14 cellular contexts compared by ENCODE assay signal in genomic region chr5:110476164-110476563, GRCh38.
DNase-seq lines count a peak whose midpoint lies in the region; ATAC-seq and TF ChIP-seq lines count a peak whose summit lies in the region.
"Had no signal": no experiment of that assay in that cellular context is flagged by ENCODE, and none has a peak within 500 bp of the region (broad histone marks: within the 10 kb centered on the region; RNA-seq: fewer than 3 reads in every experiment).

No MANE protein-coding gene starts in this region.

- no peaks in the 10 kb centered on the region for H3K9me3 ChIP-seq in Karpas-422 (ENCODE audit: low read length)

- H2AFZ ChIP-seq in GM23338 (no peak overlapping the region), Karpas-422 (ENCODE audit: low read length) (no peak overlapping the region)

- H3K27ac Mint-ChIP-seq in GM23338 = no peak overlapping the region; the same call in 1 of the 2 replicates
- peak overlapping the region; percentile 60; the same call in 1 of the 2 replicates for H3K27ac Mint-ChIP-seq in WTC11
- H3K27ac Mint-ChIP-seq: CD4-positive, alpha-beta memory T cell had no signal

- H3K9me2 ChIP-seq in GM23338 (ENCODE audit: insufficient read depth) = no peaks in the 10 kb centered on the region
- 0 out of 2 replicates have a peak, but pooled peaks cover 4% of the 10 kb centered on the region for H3K9me2 ChIP-seq in Karpas-422 (replicated peaks; ENCODE audit: insufficient read depth, low read length)

- ATAC-seq in GM23338 = peak; percentile 79
- ATAC-seq in WTC11 = peak; percentile 75

- no peak overlapping the region for H3K9ac ChIP-seq in Karpas-422 (ENCODE audit: low read length)

- H3K36me3 ChIP-seq in GM23338 (ENCODE audit: insufficient read depth) (no peaks in the 10 kb centered on the region), H7 (replicated peaks; ENCODE audit: control insufficient read depth, insufficient read depth, low read length) (no peaks in the 10 kb centered on the region), Karpas-422 (ENCODE audit: insufficient read depth, low read length) (no peaks in the 10 kb centered on the region)

- H3K79me2 ChIP-seq in GM23338 (replicated peaks; ENCODE audit: insufficient read depth) (no peaks in the 10 kb centered on the region), Karpas-422 (ENCODE audit: low read length) (no peaks in the 10 kb centered on the region)

- H3K27me3 ChIP-seq in GM23338 (ENCODE audit: insufficient read depth) (no peaks in the 10 kb centered on the region), H7 (ENCODE audit: control insufficient read depth, insufficient read depth, low read length) (no peaks in the 10 kb centered on the region), Karpas-422 (ENCODE audit: low read length) (no peaks in the 10 kb centered on the region)

- H3K4me3 ChIP-seq in GM23338 (no peak overlapping the region), H7 (ENCODE audit: insufficient read depth, low read depth, low read length) (no peak overlapping the region), Karpas-422 (ENCODE audit: low read length) (no peak overlapping the region)

- H3F3A ChIP-seq in GM23338 (replicated peaks; ENCODE audit: low read depth) = no peaks in the 10 kb centered on the region

- POLR2A ChIA-PET in WTC11 (lab: Charles Lee) = no interaction called here

- no peaks in the 10 kb centered on the region for H4K20me1 ChIP-seq in GM23338 (replicated peaks; ENCODE audit: insufficient read depth)
- no peaks in the 10 kb centered on the region for H4K20me1 ChIP-seq in Karpas-422 (ENCODE audit: insufficient read depth, low read depth, low read length)

- peaks cover 2% of the 10 kb centered on the region; the same call in 2 of the 3 replicates for H3K9me3 Mint-ChIP-seq in GM23338
- H3K9me3 Mint-ChIP-seq in WTC11 = peaks cover 20% of the 10 kb centered on the region

- DNase-seq in GM23338 (ENCODE audit: low spot score) = peak; percentile 38
- DNase-seq in H7 = peak; percentile 4
- DNase-seq in WTC11 (ENCODE audit: low spot score) = no peak
- DNase-seq in iPS-NIHi11 (ENCODE audit: low spot score) = peak; percentile 7
- DNase-seq in COLO668 (lab: John Stamatoyannopoulos, UW; ENCODE audit: unreplicated experiment) = no peak
- no peak for DNase-seq in Karpas-422
- DNase-seq: C1 segment of cervical spinal cord; Caco-2; CD4-positive, alpha-beta memory T cell; DMS53; DMS79 treated with DMSO at 0.1 percent for 48 hours; GF-D8; GOT3; HCEC 1CT had no signal

- H3K36me3 Mint-ChIP-seq in GM23338 (ENCODE audit: low read depth) (peaks cover 6% of the 10 kb centered on the region; the same call in 2 of the 3 replicates), WTC11 (peaks cover 7% of the 10 kb centered on the region)
- H3K36me3 Mint-ChIP-seq: CD4-positive, alpha-beta memory T cell had no signal

- H3K4me3 Mint-ChIP-seq in GM23338 (no peak overlapping the region), WTC11 (no peak overlapping the region)
- H3K4me3 Mint-ChIP-seq: CD4-positive, alpha-beta memory T cell had no signal

- H3K27me3 Mint-ChIP-seq in GM23338 (ENCODE audit: insufficient read depth, low read depth, poor library complexity) = no peaks in the 10 kb centered on the region
- no peaks in the 10 kb centered on the region for H3K27me3 Mint-ChIP-seq in WTC11 (ENCODE audit: low read depth)
- H3K27me3 Mint-ChIP-seq: CD4-positive, alpha-beta memory T cell had no signal

- H3K4me1 Mint-ChIP-seq in GM23338 (peaks cover 33% of the 10 kb centered on the region), WTC11 (peaks cover 36% of the 10 kb centered on the region)
- H3K4me1 Mint-ChIP-seq: CD4-positive, alpha-beta memory T cell had no signal

- no peak for TF ChIP-seq CTCF in GM23338 (conservative IDR thresholded peaks at IDR 0.05; ENCODE audit: low read depth in 2 of 2)
- TF ChIP-seq CTCF in WTC11 (IDR thresholded peaks at IDR 0.05) = no peak

- H3K4me1 ChIP-seq in GM23338 (ENCODE audit: insufficient read depth) = peaks cover 37% of the 10 kb centered on the region
- H3K4me1 ChIP-seq in Karpas-422 (ENCODE audit: low read length) = no peaks in the 10 kb centered on the region
- H3K4me1 ChIP-seq: Caco-2 had no signal

- H3K27ac ChIP-seq in GM23338 (ENCODE audit: low read depth) = peak overlapping the region; percentile 8; the same call in 1 of the 2 replicates
- no peak overlapping the region for H3K27ac ChIP-seq in Karpas-422 (ENCODE audit: low read length)

- CTCF ChIA-PET in WTC11 (lab: Charles Lee) = no interaction called here

- H3K4me2 ChIP-seq in GM23338 (peak overlapping the region; percentile 27), Karpas-422 (ENCODE audit: low read depth, low read length, poor library complexity, severe bottlenecking) (no peak overlapping the region)

TF ChIP-seq in GM23338, 12 proteins besides CTCF, POLR2A, EP300 and RAD21 (continues in another document):
- no peak for TF ChIP-seq EZH2 (IDR thresholded peaks at IDR 0.05; ENCODE audit: low read depth, unreplicated experiment)
- no peak for TF ChIP-seq ETS1 (IDR thresholded peaks at IDR 0.05)
- TF ChIP-seq POLR2AphosphoS5 (IDR thresholded peaks at IDR 0.05; ENCODE audit: low read depth) = no peak
- TF ChIP-seq ZNF114 (CRISPR knock-in tag; IDR thresholded peaks at IDR 0.05) = no peak

TF ChIP-seq in WTC11, 78 proteins besides CTCF, POLR2A, EP300 and RAD21:
- TF ChIP-seq, protein P1, sequence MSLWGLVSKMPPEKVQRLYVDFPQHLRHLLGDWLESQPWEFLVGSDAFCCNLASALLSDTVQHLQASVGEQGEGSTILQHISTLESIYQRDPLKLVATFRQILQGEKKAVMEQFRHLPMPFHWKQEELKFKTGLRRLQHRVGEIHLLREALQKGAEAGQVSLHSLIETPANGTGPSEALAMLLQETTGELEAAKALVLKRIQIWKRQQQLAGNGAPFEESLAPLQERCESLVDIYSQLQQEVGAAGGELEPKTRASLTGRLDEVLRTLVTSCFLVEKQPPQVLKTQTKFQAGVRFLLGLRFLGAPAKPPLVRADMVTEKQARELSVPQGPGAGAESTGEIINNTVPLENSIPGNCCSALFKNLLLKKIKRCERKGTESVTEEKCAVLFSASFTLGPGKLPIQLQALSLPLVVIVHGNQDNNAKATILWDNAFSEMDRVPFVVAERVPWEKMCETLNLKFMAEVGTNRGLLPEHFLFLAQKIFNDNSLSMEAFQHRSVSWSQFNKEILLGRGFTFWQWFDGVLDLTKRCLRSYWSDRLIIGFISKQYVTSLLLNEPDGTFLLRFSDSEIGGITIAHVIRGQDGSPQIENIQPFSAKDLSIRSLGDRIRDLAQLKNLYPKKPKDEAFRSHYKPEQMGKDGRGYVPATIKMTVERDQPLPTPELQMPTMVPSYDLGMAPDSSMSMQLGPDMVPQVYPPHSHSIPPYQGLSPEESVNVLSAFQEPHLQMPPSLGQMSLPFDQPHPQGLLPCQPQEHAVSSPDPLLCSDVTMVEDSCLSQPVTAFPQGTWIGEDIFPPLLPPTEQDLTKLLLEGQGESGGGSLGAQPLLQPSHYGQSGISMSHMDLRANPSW (CRISPR knock-in tag; conservative IDR thresholded peaks at IDR 0.05; ENCODE audit: low read depth) = no peak
- TF ChIP-seq, protein P2, sequence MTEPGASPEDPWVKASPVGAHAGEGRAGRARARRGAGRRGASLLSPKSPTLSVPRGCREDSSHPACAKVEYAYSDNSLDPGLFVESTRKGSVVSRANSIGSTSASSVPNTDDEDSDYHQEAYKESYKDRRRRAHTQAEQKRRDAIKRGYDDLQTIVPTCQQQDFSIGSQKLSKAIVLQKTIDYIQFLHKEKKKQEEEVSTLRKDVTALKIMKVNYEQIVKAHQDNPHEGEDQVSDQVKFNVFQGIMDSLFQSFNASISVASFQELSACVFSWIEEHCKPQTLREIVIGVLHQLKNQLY (CRISPR knock-in tag; IDR thresholded peaks at IDR 0.05) = no peak
- no peak for TF ChIP-seq ZBTB21 (CRISPR knock-in tag; IDR thresholded peaks at IDR 0.05; ENCODE audit: borderline replicate concordance)
- TF ChIP-seq, protein P3, sequence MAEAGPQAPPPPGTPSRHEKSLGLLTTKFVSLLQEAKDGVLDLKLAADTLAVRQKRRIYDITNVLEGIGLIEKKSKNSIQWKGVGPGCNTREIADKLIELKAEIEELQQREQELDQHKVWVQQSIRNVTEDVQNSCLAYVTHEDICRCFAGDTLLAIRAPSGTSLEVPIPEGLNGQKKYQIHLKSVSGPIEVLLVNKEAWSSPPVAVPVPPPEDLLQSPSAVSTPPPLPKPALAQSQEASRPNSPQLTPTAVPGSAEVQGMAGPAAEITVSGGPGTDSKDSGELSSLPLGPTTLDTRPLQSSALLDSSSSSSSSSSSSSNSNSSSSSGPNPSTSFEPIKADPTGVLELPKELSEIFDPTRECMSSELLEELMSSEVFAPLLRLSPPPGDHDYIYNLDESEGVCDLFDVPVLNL (CRISPR knock-in tag; IDR thresholded peaks at IDR 0.05; ENCODE audit: borderline replicate concordance, low read depth) = no peak
- no peak for TF ChIP-seq ERG (CRISPR knock-in tag; IDR thresholded peaks at IDR 0.05)
- TF ChIP-seq SMAD4 (CRISPR knock-in tag; IDR thresholded peaks at IDR 0.05) = no peak
- TF ChIP-seq ETV6 (CRISPR knock-in tag; IDR thresholded peaks at IDR 0.05) = no peak
- TF ChIP-seq PRRX2 (CRISPR knock-in tag; IDR thresholded peaks at IDR 0.05) = no peak
- no peak for TF ChIP-seq MYBL2 (CRISPR knock-in tag; IDR thresholded peaks at IDR 0.05)

Comparison
In these comparisons a context has a peak if more than half of its experiments do, and no peak if none do; other contexts are left out.
1. DNase-seq: peak in GM23338 (single experiment), H7 (single experiment) and iPS-NIHi11 (single experiment); none in WTC11 (single experiment), COLO668 (single experiment) and Karpas-422 (single experiment).